17 cellular contexts compared by ENCODE assay signal in the genomic region with DNA sequence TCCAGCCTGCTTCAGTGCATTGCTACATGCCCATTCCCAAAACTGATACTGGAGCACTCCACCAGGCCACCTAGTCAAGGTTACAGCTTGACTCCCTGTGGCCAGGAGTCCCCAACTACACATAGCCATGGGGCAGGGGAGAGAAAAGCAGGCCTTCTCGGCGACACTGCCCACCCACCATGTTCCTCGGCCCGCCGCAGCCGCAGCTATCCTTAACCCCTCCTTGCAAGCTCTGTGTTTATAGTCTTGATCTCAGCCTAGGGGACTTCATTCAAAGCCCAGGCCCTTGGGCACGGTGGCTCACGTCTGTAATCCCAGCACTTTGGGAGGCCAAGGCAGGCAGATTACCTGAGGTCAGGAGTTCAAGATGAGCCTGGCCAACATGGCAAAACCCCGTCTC.
"Had no signal": no experiment of that assay in that cellular context is flagged by ENCODE, and none has a peak within 500 bp of the region (broad histone marks: within the 10 kb centered on the region; RNA-seq: fewer than 3 reads in every experiment).

No MANE protein-coding gene starts in this region.

- DNase-seq: cortex of kidney; dorsolateral prefrontal cortex; effector CD8-positive, alpha-beta T cell; foreskin melanocyte; head of caudate nucleus; left colon; left ventricle myocardium superior; natural killer cell; nucleus accumbens; pancreas; right cardiac atrium; stimulated activated CD4-positive, alpha-beta T cell treated with anti-CD3 and anti-CD28 coated beads, Interleukin-4, amount 100 ng/mL, for 1 hour; stimulated activated CD8-positive, alpha-beta memory T cell treated with anti-CD3 and anti-CD28 coated beads, Interleukin-4, amount 100 ng/mL, for 48 hours; transverse colon had no signal

- ATAC-seq: left colon; left ventricle myocardium superior; natural killer cell; pancreas; right cardiac atrium; stimulated activated effector memory CD8-positive, alpha-beta T cell treated with anti-CD3 and anti-CD28 coated beads, Interleukin-12 subunit alpha, Interleukin-12 subunit beta, amount 100 ng/mL, for 72 hours had no signal

- H3K4me2 ChIP-seq: hepatocyte had no signal

- H3K79me2 ChIP-seq: hepatocyte had no signal

- H3K4me3 ChIP-seq: dorsolateral prefrontal cortex, hepatocyte, lung, pancreas, transverse colon had no signal

- H3K9me3 ChIP-seq: pancreas, transverse colon had no signal

- H3K36me3 ChIP-seq: pancreas, transverse colon had no signal

- H2AFZ ChIP-seq: hepatocyte had no signal

- H3K27ac ChIP-seq: hepatocyte, pancreas had no signal

- H3K27me3 ChIP-seq: dorsolateral prefrontal cortex, hepatocyte, pancreas, transverse colon had no signal

- FAIRE-seq: pancreas had no signal
